1 cellular context compared by ENCODE assay signal in the genomic region with DNA sequence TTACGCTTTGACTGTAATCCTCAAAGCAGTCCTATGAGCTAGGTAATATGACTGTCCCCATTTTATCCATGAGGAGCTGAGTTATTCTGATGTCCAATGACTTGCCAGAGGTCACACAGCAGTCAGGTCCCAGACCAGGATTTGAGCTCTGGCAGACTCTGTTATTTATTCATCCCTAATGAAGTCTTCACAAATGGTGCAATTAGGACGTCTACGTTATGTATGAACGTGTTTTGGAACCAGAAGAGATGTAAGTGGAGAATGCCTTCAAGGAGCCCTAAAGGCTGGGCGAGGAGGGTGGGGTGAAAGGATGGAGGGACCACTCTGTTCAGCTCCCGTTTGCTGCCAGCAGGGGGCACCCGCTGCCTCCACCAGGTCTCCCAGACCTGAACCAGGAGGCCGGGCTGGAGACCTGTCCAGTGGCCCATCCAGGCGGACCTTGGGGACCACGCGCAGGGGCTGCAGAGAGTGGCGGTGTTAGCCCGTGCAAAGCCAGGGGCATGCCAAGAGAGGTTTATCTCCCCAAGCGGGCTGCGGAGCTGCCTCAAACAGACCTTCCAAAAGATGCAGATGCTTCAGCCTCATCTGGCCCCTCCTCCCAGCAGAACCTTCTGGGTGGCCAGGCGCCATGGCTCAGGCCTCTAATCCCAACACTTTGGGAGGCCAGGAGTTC.
A peak's percentile ranks its signal among the peaks of the same experiment; 100 is the strongest.
TF ChIP-seq lines count a peak whose summit lies in the region.

No MANE protein-coding gene starts in this region.

TF ChIP-seq in HepG2, 621 proteins besides CTCF, POLR2A, EP300 and RAD21 (continued from another document and continues in another):
- TF ChIP-seq, protein P1, sequence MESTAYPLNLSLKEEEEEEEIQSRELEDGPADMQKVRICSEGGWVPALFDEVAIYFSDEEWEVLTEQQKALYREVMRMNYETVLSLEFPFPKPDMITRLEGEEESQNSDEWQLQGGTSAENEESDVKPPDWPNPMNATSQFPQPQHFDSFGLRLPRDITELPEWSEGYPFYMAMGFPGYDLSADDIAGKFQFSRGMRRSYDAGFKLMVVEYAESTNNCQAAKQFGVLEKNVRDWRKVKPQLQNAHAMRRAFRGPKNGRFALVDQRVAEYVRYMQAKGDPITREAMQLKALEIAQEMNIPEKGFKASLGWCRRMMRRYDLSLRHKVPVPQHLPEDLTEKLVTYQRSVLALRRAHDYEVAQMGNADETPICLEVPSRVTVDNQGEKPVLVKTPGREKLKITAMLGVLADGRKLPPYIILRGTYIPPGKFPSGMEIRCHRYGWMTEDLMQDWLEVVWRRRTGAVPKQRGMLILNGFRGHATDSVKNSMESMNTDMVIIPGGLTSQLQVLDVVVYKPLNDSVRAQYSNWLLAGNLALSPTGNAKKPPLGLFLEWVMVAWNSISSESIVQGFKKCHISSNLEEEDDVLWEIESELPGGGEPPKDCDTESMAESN (CRISPR knock-in tag; conservative IDR thresholded peaks at IDR 0.05): peak; percentile 11; the same call in 1 of the 2 replicates
- TF ChIP-seq MED13 (CRISPR knock-in tag; IDR thresholded peaks at IDR 0.05) (no peak), ZNF883 (CRISPR knock-in tag; IDR thresholded peaks at IDR 0.05; ENCODE audit: not compliant biosample characterization) (peak; percentile 85), ZNF468 (CRISPR knock-in tag; IDR thresholded peaks at IDR 0.05) (no peak), KDM1A (CRISPR knock-in tag; IDR thresholded peaks at IDR 0.05) (no peak), ZBTB7B (CRISPR knock-in tag; IDR thresholded peaks at IDR 0.05) (peak; percentile 89), ZNF234 (CRISPR knock-in tag; conservative IDR thresholded peaks at IDR 0.05) (no peak), TCF7L2 (IDR thresholded peaks at IDR 0.05; ENCODE audit: low read depth, low read length) (no peak), ZNF790 (CRISPR knock-in tag; IDR thresholded peaks at IDR 0.05; ENCODE audit: borderline replicate concordance) (no peak), MAFK (conservative IDR thresholded peaks at IDR 0.05 in 1 of 2, IDR thresholded peaks at IDR 0.05 in 1 of 2; ENCODE audit: low read length in 2 of 2) (no peak), MLLT10 (CRISPR knock-in tag; IDR thresholded peaks at IDR 0.05) (no peak), ZFP62 (CRISPR knock-in tag; IDR thresholded peaks at IDR 0.05) (no peak), CEBPG (CRISPR knock-in tag; IDR thresholded peaks at IDR 0.05) (no peak), BORCS8-MEF2B (CRISPR knock-in tag; IDR thresholded peaks at IDR 0.05) (no peak; the same call in 1 of the 2 replicates), ZNF546 (CRISPR knock-in tag; conservative IDR thresholded peaks at IDR 0.05) (no peak), ZNF776 (CRISPR knock-in tag; IDR thresholded peaks at IDR 0.05) (no peak), PHF21A (CRISPR knock-in tag; IDR thresholded peaks at IDR 0.05) (no peak), CHCHD3 (CRISPR knock-in tag; IDR thresholded peaks at IDR 0.05) (no peak), KDM5B (CRISPR knock-in tag; IDR thresholded peaks at IDR 0.05; ENCODE audit: borderline replicate concordance) (peak; percentile 30; the same call in 1 of the 2 replicates), FOXO1 (CRISPR knock-in tag; IDR thresholded peaks at IDR 0.05) (0 out of 2 replicates have a peak, but pooled peaks have one; percentile 16), NONO (IDR thresholded peaks at IDR 0.05) (no peak), NONO (CRISPR knock-in tag; conservative IDR thresholded peaks at IDR 0.05) (no peak), SYNCRIP (IDR thresholded peaks at IDR 0.05; ENCODE audit: insufficient read depth, low read depth, low read length) (no peak), ZNF780A (CRISPR knock-in tag; IDR thresholded peaks at IDR 0.05) (no peak), ZNF225 (CRISPR knock-in tag; IDR thresholded peaks at IDR 0.05) (peak; percentile 84; the same call in 1 of the 2 replicates), NCOA1 (CRISPR knock-in tag; IDR thresholded peaks at IDR 0.05) (no peak), TBL1XR1 (IDR thresholded peaks at IDR 0.05; ENCODE audit: borderline replicate concordance, low read length, partially characterized antibody) (peak; percentile 29), MAFF (IDR thresholded peaks at IDR 0.05; ENCODE audit: low read depth, low read length) (no peak), ZNF12 (CRISPR knock-in tag; IDR thresholded peaks at IDR 0.05) (no peak), SSRP1 (CRISPR knock-in tag; IDR thresholded peaks at IDR 0.05) (no peak), KDM2A (CRISPR knock-in tag; IDR thresholded peaks at IDR 0.05; ENCODE audit: borderline replicate concordance, low read depth) (peak; percentile 54; the same call in 1 of the 2 replicates), NR1H2 (CRISPR knock-in tag; IDR thresholded peaks at IDR 0.05; ENCODE audit: borderline replicate concordance, low read depth) (no peak), ZNF7 (CRISPR knock-in tag; IDR thresholded peaks at IDR 0.05) (no peak)
- TF ChIP-seq, protein P2, sequence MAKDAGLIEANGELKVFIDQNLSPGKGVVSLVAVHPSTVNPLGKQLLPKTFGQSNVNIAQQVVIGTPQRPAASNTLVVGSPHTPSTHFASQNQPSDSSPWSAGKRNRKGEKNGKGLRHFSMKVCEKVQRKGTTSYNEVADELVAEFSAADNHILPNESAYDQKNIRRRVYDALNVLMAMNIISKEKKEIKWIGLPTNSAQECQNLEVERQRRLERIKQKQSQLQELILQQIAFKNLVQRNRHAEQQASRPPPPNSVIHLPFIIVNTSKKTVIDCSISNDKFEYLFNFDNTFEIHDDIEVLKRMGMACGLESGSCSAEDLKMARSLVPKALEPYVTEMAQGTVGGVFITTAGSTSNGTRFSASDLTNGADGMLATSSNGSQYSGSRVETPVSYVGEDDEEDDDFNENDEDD (CRISPR knock-in tag; IDR thresholded peaks at IDR 0.05; ENCODE audit: borderline replicate concordance): no peak
- TF ChIP-seq, protein P3, sequence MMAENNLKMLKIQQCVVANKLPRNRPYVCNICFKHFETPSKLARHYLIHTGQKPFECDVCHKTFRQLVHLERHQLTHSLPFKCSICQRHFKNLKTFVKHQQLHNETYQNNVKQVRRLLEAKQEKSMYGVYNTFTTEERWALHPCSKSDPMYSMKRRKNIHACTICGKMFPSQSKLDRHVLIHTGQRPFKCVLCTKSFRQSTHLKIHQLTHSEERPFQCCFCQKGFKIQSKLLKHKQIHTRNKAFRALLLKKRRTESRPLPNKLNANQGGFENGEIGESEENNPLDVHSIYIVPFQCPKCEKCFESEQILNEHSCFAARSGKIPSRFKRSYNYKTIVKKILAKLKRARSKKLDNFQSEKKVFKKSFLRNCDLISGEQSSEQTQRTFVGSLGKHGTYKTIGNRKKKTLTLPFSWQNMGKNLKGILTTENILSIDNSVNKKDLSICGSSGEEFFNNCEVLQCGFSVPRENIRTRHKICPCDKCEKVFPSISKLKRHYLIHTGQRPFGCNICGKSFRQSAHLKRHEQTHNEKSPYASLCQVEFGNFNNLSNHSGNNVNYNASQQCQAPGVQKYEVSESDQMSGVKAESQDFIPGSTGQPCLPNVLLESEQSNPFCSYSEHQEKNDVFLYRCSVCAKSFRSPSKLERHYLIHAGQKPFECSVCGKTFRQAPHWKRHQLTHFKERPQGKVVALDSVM (CRISPR knock-in tag; IDR thresholded peaks at IDR 0.05): no peak; the same call in none of the 2 replicates
- TF ChIP-seq, protein P4, sequence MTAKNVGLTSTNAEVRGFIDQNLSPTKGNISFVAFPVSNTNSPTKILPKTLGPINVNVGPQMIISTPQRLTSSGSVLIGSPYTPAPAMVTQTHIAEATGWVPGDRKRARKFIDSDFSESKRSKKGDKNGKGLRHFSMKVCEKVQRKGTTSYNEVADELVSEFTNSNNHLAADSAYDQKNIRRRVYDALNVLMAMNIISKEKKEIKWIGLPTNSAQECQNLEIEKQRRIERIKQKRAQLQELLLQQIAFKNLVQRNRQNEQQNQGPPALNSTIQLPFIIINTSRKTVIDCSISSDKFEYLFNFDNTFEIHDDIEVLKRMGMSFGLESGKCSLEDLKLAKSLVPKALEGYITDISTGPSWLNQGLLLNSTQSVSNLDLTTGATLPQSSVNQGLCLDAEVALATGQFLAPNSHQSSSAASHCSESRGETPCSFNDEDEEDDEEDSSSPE (CRISPR knock-in tag; IDR thresholded peaks at IDR 0.05): no peak
- TF ChIP-seq, protein P5, sequence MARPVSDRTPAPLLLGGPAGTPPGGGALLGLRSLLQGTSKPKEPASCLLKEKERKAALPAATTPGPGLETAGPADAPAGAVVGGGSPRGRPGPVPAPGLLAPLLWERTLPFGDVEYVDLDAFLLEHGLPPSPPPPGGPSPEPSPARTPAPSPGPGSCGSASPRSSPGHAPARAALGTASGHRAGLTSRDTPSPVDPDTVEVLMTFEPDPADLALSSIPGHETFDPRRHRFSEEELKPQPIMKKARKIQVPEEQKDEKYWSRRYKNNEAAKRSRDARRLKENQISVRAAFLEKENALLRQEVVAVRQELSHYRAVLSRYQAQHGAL (CRISPR knock-in tag; IDR thresholded peaks at IDR 0.05; ENCODE audit: not compliant biosample characterization): no peak
- TF ChIP-seq, protein P6, sequence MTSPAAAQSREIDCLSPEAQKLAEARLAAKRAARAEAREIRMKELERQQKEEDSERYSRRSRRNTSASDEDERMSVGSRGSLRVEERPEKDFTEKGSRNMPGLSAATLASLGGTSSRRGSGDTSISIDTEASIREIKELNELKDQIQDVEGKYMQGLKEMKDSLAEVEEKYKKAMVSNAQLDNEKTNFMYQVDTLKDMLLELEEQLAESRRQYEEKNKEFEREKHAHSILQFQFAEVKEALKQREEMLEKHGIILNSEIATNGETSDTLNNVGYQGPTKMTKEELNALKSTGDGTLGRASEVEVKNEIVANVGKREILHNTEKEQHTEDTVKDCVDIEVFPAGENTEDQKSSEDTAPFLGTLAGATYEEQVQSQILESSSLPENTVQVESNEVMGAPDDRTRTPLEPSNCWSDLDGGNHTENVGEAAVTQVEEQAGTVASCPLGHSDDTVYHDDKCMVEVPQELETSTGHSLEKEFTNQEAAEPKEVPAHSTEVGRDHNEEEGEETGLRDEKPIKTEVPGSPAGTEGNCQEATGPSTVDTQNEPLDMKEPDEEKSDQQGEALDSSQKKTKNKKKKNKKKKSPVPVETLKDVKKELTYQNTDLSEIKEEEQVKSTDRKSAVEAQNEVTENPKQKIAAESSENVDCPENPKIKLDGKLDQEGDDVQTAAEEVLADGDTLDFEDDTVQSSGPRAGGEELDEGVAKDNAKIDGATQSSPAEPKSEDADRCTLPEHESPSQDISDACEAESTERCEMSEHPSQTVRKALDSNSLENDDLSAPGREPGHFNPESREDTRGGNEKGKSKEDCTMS (CRISPR knock-in tag; conservative IDR thresholded peaks at IDR 0.05): no peak
- TF ChIP-seq, protein P7, sequence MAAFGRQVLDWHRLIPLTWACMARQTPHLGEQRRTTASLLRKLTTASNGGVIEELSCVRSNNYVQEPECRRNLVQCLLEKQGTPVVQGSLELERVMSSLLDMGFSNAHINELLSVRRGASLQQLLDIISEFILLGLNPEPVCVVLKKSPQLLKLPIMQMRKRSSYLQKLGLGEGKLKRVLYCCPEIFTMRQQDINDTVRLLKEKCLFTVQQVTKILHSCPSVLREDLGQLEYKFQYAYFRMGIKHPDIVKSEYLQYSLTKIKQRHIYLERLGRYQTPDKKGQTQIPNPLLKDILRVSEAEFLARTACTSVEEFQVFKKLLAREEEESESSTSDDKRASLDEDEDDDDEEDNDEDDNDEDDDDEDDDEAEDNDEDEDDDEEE (CRISPR knock-in tag; IDR thresholded peaks at IDR 0.05): no peak
- TF ChIP-seq, protein P8, sequence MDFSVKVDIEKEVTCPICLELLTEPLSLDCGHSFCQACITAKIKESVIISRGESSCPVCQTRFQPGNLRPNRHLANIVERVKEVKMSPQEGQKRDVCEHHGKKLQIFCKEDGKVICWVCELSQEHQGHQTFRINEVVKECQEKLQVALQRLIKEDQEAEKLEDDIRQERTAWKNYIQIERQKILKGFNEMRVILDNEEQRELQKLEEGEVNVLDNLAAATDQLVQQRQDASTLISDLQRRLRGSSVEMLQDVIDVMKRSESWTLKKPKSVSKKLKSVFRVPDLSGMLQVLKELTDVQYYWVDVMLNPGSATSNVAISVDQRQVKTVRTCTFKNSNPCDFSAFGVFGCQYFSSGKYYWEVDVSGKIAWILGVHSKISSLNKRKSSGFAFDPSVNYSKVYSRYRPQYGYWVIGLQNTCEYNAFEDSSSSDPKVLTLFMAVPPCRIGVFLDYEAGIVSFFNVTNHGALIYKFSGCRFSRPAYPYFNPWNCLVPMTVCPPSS (IDR thresholded peaks at IDR 0.05): no peak
- TF ChIP-seq, protein P9, sequence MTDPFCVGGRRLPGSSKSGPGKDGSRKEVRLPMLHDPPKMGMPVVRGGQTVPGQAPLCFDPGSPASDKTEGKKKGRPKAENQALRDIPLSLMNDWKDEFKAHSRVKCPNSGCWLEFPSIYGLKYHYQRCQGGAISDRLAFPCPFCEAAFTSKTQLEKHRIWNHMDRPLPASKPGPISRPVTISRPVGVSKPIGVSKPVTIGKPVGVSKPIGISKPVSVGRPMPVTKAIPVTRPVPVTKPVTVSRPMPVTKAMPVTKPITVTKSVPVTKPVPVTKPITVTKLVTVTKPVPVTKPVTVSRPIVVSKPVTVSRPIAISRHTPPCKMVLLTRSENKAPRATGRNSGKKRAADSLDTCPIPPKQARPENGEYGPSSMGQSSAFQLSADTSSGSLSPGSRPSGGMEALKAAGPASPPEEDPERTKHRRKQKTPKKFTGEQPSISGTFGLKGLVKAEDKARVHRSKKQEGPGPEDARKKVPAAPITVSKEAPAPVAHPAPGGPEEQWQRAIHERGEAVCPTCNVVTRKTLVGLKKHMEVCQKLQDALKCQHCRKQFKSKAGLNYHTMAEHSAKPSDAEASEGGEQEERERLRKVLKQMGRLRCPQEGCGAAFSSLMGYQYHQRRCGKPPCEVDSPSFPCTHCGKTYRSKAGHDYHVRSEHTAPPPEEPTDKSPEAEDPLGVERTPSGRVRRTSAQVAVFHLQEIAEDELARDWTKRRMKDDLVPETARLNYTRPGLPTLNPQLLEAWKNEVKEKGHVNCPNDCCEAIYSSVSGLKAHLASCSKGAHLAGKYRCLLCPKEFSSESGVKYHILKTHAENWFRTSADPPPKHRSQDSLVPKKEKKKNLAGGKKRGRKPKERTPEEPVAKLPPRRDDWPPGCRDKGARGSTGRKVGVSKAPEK (CRISPR knock-in tag; IDR thresholded peaks at IDR 0.05; ENCODE audit: borderline replicate concordance): no peak
- TF ChIP-seq, protein P10, sequence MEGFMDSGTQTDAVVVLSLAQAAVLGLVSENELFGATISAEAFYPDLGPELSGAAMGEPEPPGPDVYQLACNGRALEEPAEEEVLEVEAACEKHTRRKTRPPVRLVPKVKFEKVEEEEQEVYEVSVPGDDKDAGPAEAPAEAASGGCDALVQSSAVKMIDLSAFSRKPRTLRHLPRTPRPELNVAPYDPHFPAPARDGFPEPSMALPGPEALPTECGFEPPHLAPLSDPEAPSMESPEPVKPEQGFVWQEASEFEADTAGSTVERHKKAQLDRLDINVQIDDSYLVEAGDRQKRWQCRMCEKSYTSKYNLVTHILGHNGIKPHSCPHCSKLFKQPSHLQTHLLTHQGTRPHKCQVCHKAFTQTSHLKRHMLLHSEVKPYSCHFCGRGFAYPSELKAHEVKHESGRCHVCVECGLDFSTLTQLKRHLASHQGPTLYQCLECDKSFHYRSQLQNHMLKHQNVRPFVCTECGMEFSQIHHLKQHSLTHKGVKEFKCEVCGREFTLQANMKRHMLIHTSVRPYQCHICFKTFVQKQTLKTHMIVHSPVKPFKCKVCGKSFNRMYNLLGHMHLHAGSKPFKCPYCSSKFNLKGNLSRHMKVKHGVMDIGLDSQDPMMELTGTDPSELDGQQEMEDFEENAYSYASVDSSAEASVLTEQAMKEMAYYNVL (CRISPR knock-in tag; IDR thresholded peaks at IDR 0.05; ENCODE audit: borderline replicate concordance): no peak
- TF ChIP-seq, protein P11, sequence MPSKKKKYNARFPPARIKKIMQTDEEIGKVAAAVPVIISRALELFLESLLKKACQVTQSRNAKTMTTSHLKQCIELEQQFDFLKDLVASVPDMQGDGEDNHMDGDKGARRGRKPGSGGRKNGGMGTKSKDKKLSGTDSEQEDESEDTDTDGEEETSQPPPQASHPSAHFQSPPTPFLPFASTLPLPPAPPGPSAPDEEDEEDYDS (CRISPR knock-in tag; IDR thresholded peaks at IDR 0.05): no peak
- TF ChIP-seq, protein P12, sequence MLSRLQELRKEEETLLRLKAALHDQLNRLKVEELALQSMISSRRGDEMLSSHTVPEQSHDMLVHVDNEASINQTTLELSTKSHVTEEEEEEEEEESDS (CRISPR knock-in tag; IDR thresholded peaks at IDR 0.05; ENCODE audit: borderline replicate concordance): no peak
